ENCODE assay signal across 8 cellular contexts in the genomic region with DNA sequence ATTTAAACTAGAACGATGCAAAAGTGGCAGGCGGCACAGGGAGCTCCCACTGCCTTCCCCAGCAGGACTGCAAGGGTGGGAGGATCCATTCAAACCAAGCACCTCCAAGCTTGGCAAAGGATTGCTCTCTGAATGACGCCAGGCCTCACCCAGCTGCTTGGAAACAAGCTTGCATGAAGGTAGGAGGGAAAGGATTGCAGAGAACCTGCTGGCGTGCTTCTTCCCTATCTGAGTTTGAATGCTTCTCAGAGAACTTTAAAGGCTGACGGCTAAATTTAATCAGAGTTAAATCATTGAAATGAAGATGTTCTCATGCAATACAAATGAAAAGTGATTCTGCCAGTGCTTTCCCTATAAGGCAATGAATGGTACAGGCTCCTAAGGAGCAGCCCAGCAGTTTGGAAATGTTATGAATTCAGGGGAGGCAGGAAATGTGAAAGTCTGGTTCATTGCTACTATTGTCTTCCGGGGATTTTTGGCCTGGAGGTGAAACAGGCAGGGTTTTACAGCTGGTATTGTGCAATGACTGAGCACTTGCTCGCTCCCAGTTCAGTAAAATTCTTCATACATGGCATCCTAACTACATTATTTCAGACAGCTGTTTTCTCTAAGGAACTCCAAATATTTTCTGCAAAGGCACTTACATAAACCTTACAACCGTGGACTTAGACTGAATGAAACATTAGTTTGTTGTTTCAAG. TPM values are rescaled to one million over a fixed set of nuclear protein-coding genes. Genes with fewer than 3 reads are reported as not detected.
A peak's percentile ranks its signal among the peaks of the same experiment; 100 is the strongest.
DNase-seq lines count a peak whose midpoint lies in the region; ATAC-seq and TF ChIP-seq lines count a peak whose summit lies in the region.

No MANE protein-coding gene starts in this region.

- ATAC-seq in GM18520 (IDR thresholded peaks at IDR 0.05; ENCODE audit: unreplicated experiment) (no peak), GM18907 (IDR thresholded peaks at IDR 0.05; ENCODE audit: unreplicated experiment) (no peak)

- 32 to 43% methylated on average over 6 of the region's 8 CpGs for WGBS in mesodermal cell (ENCODE audit: insufficient coverage in 2 of 2), 2 experiments

- DNase-seq in AG08395 (ENCODE audit: low spot score) (peak; percentile 80), NB4 (ENCODE audit: low read depth) (peak; percentile 90), coronary artery (ENCODE audit: low spot score) (no peak), NCI-H1436 (lab: John Stamatoyannopoulos, UW) (no peak), DMS153 treated with DMSO at 0.1 percent for 48 hours (lab: John Stamatoyannopoulos, UW; ENCODE audit: unreplicated experiment) (no peak)

- no peak for TF ChIP-seq CTCF in NB4 (IDR thresholded peaks at IDR 0.05; ENCODE audit: low read depth, low read length)
- TF ChIP-seq CTCF in coronary artery (IDR thresholded peaks at IDR 0.05): no peak

- peaks cover 34% of the 10 kb centered on the region for H3K4me1 ChIP-seq in mesodermal cell (ENCODE audit: control insufficient read depth, insufficient read depth, low read length, poor library complexity, severe bottlenecking)

- no peaks in the 10 kb centered on the region for H3K9me3 ChIP-seq in mesodermal cell (ENCODE audit: control insufficient read depth, low read length)

- H3K27ac ChIP-seq in coronary artery (peak overlapping the region; percentile 68 to 75), mesodermal cell (ENCODE audit: low read depth, low read length, severe bottlenecking) (peak overlapping the region; percentile 52)

- TF ChIP-seq POLR2A in NB4 (IDR thresholded peaks at IDR 0.05; ENCODE audit: extremely low read depth, insufficient read length): no peak

- peak overlapping the region; percentile 27 for H3K4me3 ChIP-seq in NB4 (ENCODE audit: low read depth, low read length)
- H3K4me3 ChIP-seq in coronary artery: peak overlapping the region; percentile 46
- no peak overlapping the region for H3K4me3 ChIP-seq in mesodermal cell (ENCODE audit: extremely low read depth, insufficient read depth, low read length, poor library complexity, severe bottlenecking)

- H3K36me3 ChIP-seq in mesodermal cell (ENCODE audit: control insufficient read depth, insufficient read depth, low read length): no peaks in the 10 kb centered on the region

RNA-seq across cellular contexts. Expression of gene DUSP6, which starts 31.9 kb away (rescaled TPM):
- 378 TPM for polyA plus RNA-seq in mesodermal cell (2013, experiment 1 of 2)
- 304 TPM for polyA plus RNA-seq in mesodermal cell (2013, experiment 2 of 2)

Comparison
In these comparisons a context has a peak if more than half of its experiments do, and no peak if none do; other contexts are left out.
1. DNase-seq: peak in AG08395 (single experiment) and NB4 (single experiment); none in coronary artery (single experiment), NCI-H1436 (single experiment) and DMS153 treated with DMSO at 0.1 percent for 48 hours (single experiment).